ENCODE assay signal across 12 cellular contexts in genomic region chr2:229416116-229416694, GRCh38.
DNase-seq lines count a peak whose midpoint lies in the region; ATAC-seq lines count a peak whose summit lies in the region.
"Had no signal": no experiment of that assay in that cellular context is flagged by ENCODE, and none has a peak within 500 bp of the region (broad histone marks: within the 10 kb centered on the region; RNA-seq: fewer than 3 reads in every experiment).

No MANE protein-coding gene starts in this region.

- ATAC-seq in HG03139 (IDR thresholded peaks at IDR 0.05; ENCODE audit: unreplicated experiment) (no peak), HG03108 (IDR thresholded peaks at IDR 0.05; ENCODE audit: unreplicated experiment) (no peak), HG02588 (IDR thresholded peaks at IDR 0.05; ENCODE audit: unreplicated experiment) (no peak)

- DNase-seq in AG08396 (ENCODE audit: low spot score) (peak; percentile 63), RPMI7951 (ENCODE audit: low read depth) (peak; percentile 96), fibroblast of peridontal ligament (ENCODE audit: extremely low read depth) (peak; percentile 34), nucleus accumbens (lab: John Stamatoyannopoulos, UW) (peak in 32 of 56 donors; percentile 7 to 67 (median 26)), hepatic stellate cell (ENCODE audit: low spot score) (no peak)
- DNase-seq: CD4-positive, CD25-positive, alpha-beta regulatory T cell; central memory CD4-positive, alpha-beta T cell; stimulated activated CD4-positive, alpha-beta T cell treated with anti-CD3 and anti-CD28 coated beads, Interleukin-12 subunit alpha, Interleukin-12 subunit beta, amount 100 ng/mL, for 4 hours; T-helper 1 cell had no signal
